ENCODE assay signal across 26 cellular contexts in the genomic region with DNA sequence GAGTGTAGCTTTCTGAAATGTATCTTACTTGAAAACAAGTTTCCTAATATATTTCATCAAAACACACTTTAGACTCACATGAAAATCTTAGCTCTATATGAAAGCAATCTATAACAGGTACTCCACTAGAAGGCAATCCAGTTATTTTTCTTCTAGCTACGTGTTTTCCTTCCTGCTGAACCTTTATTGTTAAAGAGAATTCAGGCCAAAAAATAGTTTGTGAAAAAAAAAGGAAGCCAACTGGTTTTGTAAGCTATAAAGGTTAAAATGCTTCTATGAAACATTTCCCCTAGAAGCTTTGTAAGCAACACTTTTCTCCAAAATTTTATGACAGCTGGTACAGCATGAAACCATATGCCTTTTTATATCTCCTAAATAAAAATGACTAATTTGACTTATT.
"Had no signal": no experiment of that assay in that cellular context is flagged by ENCODE, and none has a peak within 500 bp of the region (broad histone marks: within the 10 kb centered on the region; RNA-seq: fewer than 3 reads in every experiment).

No MANE protein-coding gene starts in this region.

- H3K27me3 ChIP-seq: brain microvascular endothelial cell, cardiac muscle cell had no signal

- DNase-seq: activated CD4-positive, alpha-beta T cell treated with anti-CD3 and anti-CD28 coated beads for 36 hours; activated CD4-positive, alpha-beta T cell treated with anti-CD3 and anti-CD28 coated beads, Interleukin-2, amount 50 U/mL, for 1 hour; activated CD8-positive, alpha-beta memory T cell treated with anti-CD3 and anti-CD28 coated beads, Interleukin-2, amount 50 U/mL, for 4 hours; activated CD8-positive, alpha-beta T cell treated with anti-CD3 and anti-CD28 coated beads for 36 hours; activated gamma-delta T cell treated with Interleukin-2 at 50 U/mL for 16 hours; activated naive CD4-positive, alpha-beta T cell treated with anti-CD3 and anti-CD28 coated beads, Interleukin-2, amount 10 ng/mL, durations not matched to agents 7 days and 5 days; activated naive CD8-positive, alpha-beta T cell treated with anti-CD3 and anti-CD28 coated beads for 36 hours; activated T-cell treated with anti-CD3 and anti-CD28 coated beads, Interleukin-2, amount 50 U/mL, for 72 hours; brain microvascular endothelial cell; NCI-H1092; NCI-H1417 treated with DMSO at 0.1 percent for 48 hours; NCI-H187; NCI-H2081; NCI-H226; NCI-H510A; NCI-H526 treated with DMSO at 0.1 percent for 48 hours; NCI-H82; SIG-M5; T-cell; T-helper 2 cell; T1000; WERI-Rb-1 had no signal

- H3K27ac Mint-ChIP-seq: activated CD4-positive, alpha-beta T cell treated with anti-CD3 and anti-CD28 coated beads for 36 hours; activated CD8-positive, alpha-beta T cell treated with anti-CD3 and anti-CD28 coated beads for 36 hours; activated naive CD4-positive, alpha-beta T cell treated with anti-CD3 and anti-CD28 coated beads, Interleukin-2, amount 10 ng/mL, durations not matched to agents 7 days and 5 days; activated naive CD8-positive, alpha-beta T cell treated with anti-CD3 and anti-CD28 coated beads for 36 hours; activated T-cell treated with anti-CD3 and anti-CD28 coated beads, Interleukin-2, amount 50 U/mL, for 72 hours; activated T-helper 2 cell treated with anti-CD3 and anti-CD28 coated beads, Interferon-gamma antibody, Interleukin-2, Interleukin-4, amounts not matched to agents 10 μg/mL and 5 μg/mL and 100 μg/mL, durations not matched to agents 14 hours and 24 hours and 36 hours; T-cell had no signal

- H3K36me3 ChIP-seq: brain microvascular endothelial cell, cardiac muscle cell, WERI-Rb-1 had no signal

- H3K36me3 Mint-ChIP-seq: activated naive CD4-positive, alpha-beta T cell treated with anti-CD3 and anti-CD28 coated beads, Interleukin-2, amount 10 ng/mL, durations not matched to agents 7 days and 5 days; activated naive CD8-positive, alpha-beta T cell treated with anti-CD3 and anti-CD28 coated beads for 36 hours; T-cell had no signal

- H3K9me3 Mint-ChIP-seq: activated CD8-positive, alpha-beta T cell treated with anti-CD3 and anti-CD28 coated beads for 36 hours; activated naive CD4-positive, alpha-beta T cell treated with anti-CD3 and anti-CD28 coated beads, Interleukin-2, amount 10 ng/mL, durations not matched to agents 7 days and 5 days; activated naive CD8-positive, alpha-beta T cell treated with anti-CD3 and anti-CD28 coated beads for 36 hours; activated T-cell treated with anti-CD3 and anti-CD28 coated beads, Interleukin-2, amount 50 U/mL, for 72 hours; activated T-helper 2 cell treated with anti-CD3 and anti-CD28 coated beads, Interferon-gamma antibody, Interleukin-2, Interleukin-4, amounts not matched to agents 10 μg/mL and 5 μg/mL and 100 μg/mL, durations not matched to agents 14 hours and 24 hours and 36 hours; T-cell had no signal

- H3K4me3 ChIP-seq: cardiac muscle cell, SK-N-MC had no signal

- H3K4me1 Mint-ChIP-seq: activated CD4-positive, alpha-beta T cell treated with anti-CD3 and anti-CD28 coated beads for 36 hours; activated naive CD4-positive, alpha-beta T cell treated with anti-CD3 and anti-CD28 coated beads, Interleukin-2, amount 10 ng/mL, durations not matched to agents 7 days and 5 days; activated naive CD8-positive, alpha-beta T cell treated with anti-CD3 and anti-CD28 coated beads for 36 hours; T-cell had no signal

- H3K4me3 Mint-ChIP-seq: activated CD4-positive, alpha-beta T cell treated with anti-CD3 and anti-CD28 coated beads for 36 hours; activated CD8-positive, alpha-beta T cell treated with anti-CD3 and anti-CD28 coated beads for 36 hours; activated naive CD4-positive, alpha-beta T cell treated with anti-CD3 and anti-CD28 coated beads, Interleukin-2, amount 10 ng/mL, durations not matched to agents 7 days and 5 days; activated naive CD8-positive, alpha-beta T cell treated with anti-CD3 and anti-CD28 coated beads for 36 hours; activated T-cell treated with anti-CD3 and anti-CD28 coated beads, Interleukin-2, amount 50 U/mL, for 72 hours; T-cell had no signal

- H3K27me3 Mint-ChIP-seq: activated CD4-positive, alpha-beta T cell treated with anti-CD3 and anti-CD28 coated beads for 36 hours; activated CD8-positive, alpha-beta T cell treated with anti-CD3 and anti-CD28 coated beads for 36 hours; activated naive CD4-positive, alpha-beta T cell treated with anti-CD3 and anti-CD28 coated beads, Interleukin-2, amount 10 ng/mL, durations not matched to agents 7 days and 5 days; activated naive CD8-positive, alpha-beta T cell treated with anti-CD3 and anti-CD28 coated beads for 36 hours had no signal

- H3K27ac ChIP-seq: brain microvascular endothelial cell, cardiac muscle cell, KMS-11, SK-N-MC, WERI-Rb-1 had no signal
